ENCODE assay signal across 18 cellular contexts in the genomic region with DNA sequence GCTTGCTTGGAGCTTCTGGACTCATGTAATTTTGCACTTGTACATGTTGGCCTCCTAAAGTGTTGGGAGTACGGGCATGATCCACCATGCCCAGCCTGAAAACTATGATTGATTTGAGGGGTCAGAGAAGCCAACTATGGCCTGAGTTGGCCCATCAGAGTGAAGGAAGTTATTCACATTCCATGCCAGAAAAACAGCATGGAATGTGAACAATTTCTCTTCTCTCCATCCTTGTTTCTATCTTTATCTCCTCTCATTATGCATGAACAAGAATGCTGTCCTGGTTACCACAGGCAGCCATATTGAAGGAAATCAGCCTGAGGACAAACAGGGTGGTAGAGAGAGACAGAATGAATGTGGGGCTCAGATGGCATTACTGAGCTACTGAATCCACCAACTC. TPM values are rescaled to one million over a fixed set of nuclear protein-coding genes. Genes with fewer than 3 reads are reported as not detected.
DNase-seq lines count a peak whose midpoint lies in the region; ATAC-seq, FAIRE-seq and TF ChIP-seq lines count a peak whose summit lies in the region.
"Had no signal": no experiment of that assay in that cellular context is flagged by ENCODE, and none has a peak within 500 bp of the region (broad histone marks: within the 10 kb centered on the region; RNA-seq: fewer than 3 reads in every experiment).

No MANE protein-coding gene starts in this region.

- H3K4me3 ChIP-seq in HepG2 (replicated peaks in 1 of 3; ENCODE audit: insufficient read depth in 1 of 3, low read depth in 2 of 3, low read length in 3 of 3) (no peak overlapping the region), right lobe of liver (no peak overlapping the region), spleen (no peak overlapping the region)
- H3K4me3 ChIP-seq: breast epithelium, gastroesophageal sphincter, psoas muscle had no signal

- no peak for TF ChIP-seq RAD21 in HepG2 (CRISPR knock-in tag; IDR thresholded peaks at IDR 0.05)

- no peaks in the 10 kb centered on the region for H3K27me3 Mint-ChIP-seq in activated T-helper 2 cell treated with anti-CD3 and anti-CD28 coated beads, Interferon-gamma antibody, Interleukin-2, Interleukin-4, amounts not matched to agents 10 μg/mL and 5 μg/mL and 100 μg/mL, durations not matched to agents 14 hours and 24 hours and 36 hours (ENCODE audit: low read depth)

- H3K79me2 ChIP-seq in HepG2 (ENCODE audit: insufficient read depth, low read length): no peaks in the 10 kb centered on the region

- POLR2A ChIA-PET in HepG2 (lab: Yijun Ruan, JAX): no interaction called here

- no peak for FAIRE-seq in HepG2 (lab: Jason Lieb, UNC)

- H3K27ac ChIP-seq in HepG2 (ENCODE audit: extremely low read length, insufficient read depth, low read length) (no peak overlapping the region), right lobe of liver (no peak overlapping the region), spleen (peak overlapping the region in 7 of 8 donors; percentile 7 to 56 (median 42))
- H3K27ac ChIP-seq: breast epithelium, gastroesophageal sphincter, psoas muscle, VCaP had no signal

- 67% methylated on average over 1 of the region's 1 CpG for WGBS in HepG2 (ENCODE audit: low lambda C conversion rate)
- 56% methylated on average over 1 of the region's 1 CpG for WGBS in right lobe of liver (ENCODE audit: insufficient coverage, low coverage, low lambda C conversion rate, missing lambda C conversion rate)
- WGBS in spleen, 5 donors: 73 to 89% (median 81%) methylated on average over 1 of the region's 1 CpG

- TF ChIP-seq POLR2A in HepG2 (IDR thresholded peaks at IDR 0.05; ENCODE audit: insufficient read depth in 1 of 2, low read depth in 2 of 2, low read length in 2 of 2): no peak
- no peak for TF ChIP-seq POLR2A in right lobe of liver (IDR thresholded peaks at IDR 0.05)
- no peak for TF ChIP-seq POLR2A in spleen (IDR thresholded peaks at IDR 0.05)

- H3K36me3 Mint-ChIP-seq in activated T-helper 2 cell treated with anti-CD3 and anti-CD28 coated beads, Interferon-gamma antibody, Interleukin-2, Interleukin-4, amounts not matched to agents 10 μg/mL and 5 μg/mL and 100 μg/mL, durations not matched to agents 14 hours and 24 hours and 36 hours (ENCODE audit: low read depth): peaks cover 40% of the 10 kb centered on the region

- TF ChIP-seq EP300 in HepG2 (IDR thresholded peaks at IDR 0.05; ENCODE audit: low read depth in 2 of 2, low read length in 2 of 2): no peak
- no peak for TF ChIP-seq EP300 in HepG2 (CRISPR knock-in tag; IDR thresholded peaks at IDR 0.05; ENCODE audit: borderline replicate concordance)

- in situ Hi-C loops in HepG2 (cut with HindIII; ENCODE audit: extremely low pct_ligation_motif_present, low pct_unique_long_range_greater_than_20kb): no loop called here

- peaks cover 47% of the 10 kb centered on the region for H3K4me1 Mint-ChIP-seq in activated T-helper 2 cell treated with anti-CD3 and anti-CD28 coated beads, Interferon-gamma antibody, Interleukin-2, Interleukin-4, amounts not matched to agents 10 μg/mL and 5 μg/mL and 100 μg/mL, durations not matched to agents 14 hours and 24 hours and 36 hours (ENCODE audit: low read depth)

- CTCF ChIA-PET in HepG2 (lab: Yijun Ruan, JAX; ENCODE audit: low intra/inter-chr PET ratio, low total read pairs): no interaction called here

- no peak overlapping the region for H2AFZ ChIP-seq in HepG2 (ENCODE audit: low read length)

- no peaks in the 10 kb centered on the region for H4K20me1 ChIP-seq in HepG2 (ENCODE audit: insufficient read depth, low read length)

- peaks cover 11% of the 10 kb centered on the region for H3K9me3 Mint-ChIP-seq in activated T-helper 2 cell treated with anti-CD3 and anti-CD28 coated beads, Interferon-gamma antibody, Interleukin-2, Interleukin-4, amounts not matched to agents 10 μg/mL and 5 μg/mL and 100 μg/mL, durations not matched to agents 14 hours and 24 hours and 36 hours

- no peak overlapping the region for H3K9ac ChIP-seq in HepG2 (ENCODE audit: insufficient read depth, low read depth, low read length)

- H3K9me3 ChIP-seq in HepG2 (ENCODE audit: low read length): no peaks in the 10 kb centered on the region
- no peaks in the 10 kb centered on the region for H3K9me3 ChIP-seq in right lobe of liver
- peaks cover 0 to 7% (median 0%) of the 10 kb centered on the region in 8 donors for H3K9me3 ChIP-seq in spleen
- H3K9me3 ChIP-seq: breast epithelium, gastroesophageal sphincter, psoas muscle had no signal

- peak overlapping the region; percentile 42 for H3K27ac Mint-ChIP-seq in activated T-helper 2 cell treated with anti-CD3 and anti-CD28 coated beads, Interferon-gamma antibody, Interleukin-2, Interleukin-4, amounts not matched to agents 10 μg/mL and 5 μg/mL and 100 μg/mL, durations not matched to agents 14 hours and 24 hours and 36 hours

- TF ChIP-seq CTCF in HepG2 (CRISPR knock-in tag; IDR thresholded peaks at IDR 0.05): no peak
- TF ChIP-seq CTCF in right lobe of liver (IDR thresholded peaks at IDR 0.05): no peak
- TF ChIP-seq CTCF in spleen (IDR thresholded peaks at IDR 0.05 in 8 of 11, conservative IDR thresholded peaks at IDR 0.05 in 3 of 11): no peak

- H3K27me3 ChIP-seq in HepG2 (ENCODE audit: control insufficient read depth in 1 of 2, insufficient read depth in 2 of 2, low read length in 2 of 2): no peaks in the 10 kb centered on the region
- H3K27me3 ChIP-seq in right lobe of liver: no peaks in the 10 kb centered on the region
- H3K27me3 ChIP-seq in spleen (replicated peaks in 1 of 7): no peaks in the 10 kb centered on the region
- H3K27me3 ChIP-seq: breast epithelium, gastroesophageal sphincter had no signal

- BruUV-seq in HepG2 (replicated peaks; lab: Mats Ljungman, UMichigan): no TSS peak

- intact Hi-C loops in HepG2 (cut with micrococcal nuclease; ENCODE audit: unreplicated experiment): no loop called here
- intact Hi-C loops in right lobe of liver (cut with DNase I): no loop called here
- intact Hi-C loops in activated T-helper 2 cell treated with anti-CD3 and anti-CD28 coated beads, Interferon-gamma antibody, Interleukin-2, Interleukin-4, amounts not matched to agents 10 μg/mL and 5 μg/mL and 100 μg/mL, durations not matched to agents 14 hours and 24 hours and 36 hours (cut with micrococcal nuclease): no loop called here
- intact Hi-C loops in spleen (cut with DNase I; ENCODE audit: low total_unique reads): no loop called here

- DNase-seq in HepG2 (ENCODE audit: low spot score) (peak; percentile 9), right lobe of liver (no peak), foreskin melanocyte (peak; percentile 88), spleen (no peak), NCI-H1694 (lab: John Stamatoyannopoulos, UW) (no peak), NCI-H2227 treated with DMSO at 0.1 percent for 48 hours (lab: John Stamatoyannopoulos, UW) (no peak)
- no peak for DNase-seq in activated T-helper 2 cell treated with anti-CD3 and anti-CD28 coated beads, Interferon-gamma antibody, Interleukin-2, Interleukin-4, amounts not matched to agents 10 μg/mL and 5 μg/mL and 100 μg/mL, durations not matched to agents 14 hours and 24 hours and 36 hours (ENCODE audit: low spot score)
- no peak for DNase-seq in activated CD4-positive, CD25-positive, alpha-beta regulatory T cell (lab: John Stamatoyannopoulos, UW)
- DNase-seq: DMS79 treated with DMSO at 0.1 percent for 48 hours; effector CD8-positive, alpha-beta T cell; Kasumi-1; NCI-H1436; NCI-H446 treated with DMSO at 0.1 percent for 48 hours; psoas muscle; stimulated activated CD4-positive, alpha-beta T cell treated with anti-CD3 and anti-CD28 coated beads, Interleukin-2, amount 100 ng/mL, for 24 hours had no signal

- H3K4me1 ChIP-seq in HepG2 (ENCODE audit: insufficient read depth, low read length) (peaks cover 8% of the 10 kb centered on the region; the same call in 1 of the 2 replicates), right lobe of liver (no peaks in the 10 kb centered on the region), spleen (peaks cover 25 to 65% (median 44%) of the 10 kb centered on the region in 6 donors)
- H3K4me1 ChIP-seq: breast epithelium, gastroesophageal sphincter, psoas muscle had no signal

- H3K36me3 ChIP-seq in HepG2 (replicated peaks in 1 of 2; ENCODE audit: control insufficient read depth in 1 of 2, insufficient read depth in 2 of 2, low read length in 2 of 2): no peaks in the 10 kb centered on the region
- H3K36me3 ChIP-seq in right lobe of liver: no peaks in the 10 kb centered on the region
- no peaks in the 10 kb centered on the region for H3K36me3 ChIP-seq in spleen
- H3K36me3 ChIP-seq: breast epithelium, gastroesophageal sphincter had no signal

- no peak overlapping the region for H3K4me2 ChIP-seq in HepG2 (ENCODE audit: low read depth, low read length)

- ATAC-seq in HepG2 (no peak), right lobe of liver (no peak)
- ATAC-seq: gastroesophageal sphincter, psoas muscle had no signal

- H3K4me3 Mint-ChIP-seq in activated T-helper 2 cell treated with anti-CD3 and anti-CD28 coated beads, Interferon-gamma antibody, Interleukin-2, Interleukin-4, amounts not matched to agents 10 μg/mL and 5 μg/mL and 100 μg/mL, durations not matched to agents 14 hours and 24 hours and 36 hours (ENCODE audit: low read depth): no peak overlapping the region

RNA-seq across cellular contexts. Expression of gene CD226, which starts 3.5 kb away (rescaled TPM):
- total RNA-seq in HepG2 (2016; rRNA removed; fragmentation: Illumina TruSeq; extraction: Trizol) (0.15 and 0.77 TPM in 2 replicates), right lobe of liver (1 to 10 TPM in 5 of 6 experiments, under 1 TPM in 1; 0.68 to 3.8 (median 2.1) TPM), spleen (10 to 100 TPM; 23.4 to 51.4 (median 40.0) TPM)
- total RNA-seq in HepG2 (2016; cell fraction: cytosol; rRNA removed; fragmentation: Illumina TruSeq; extraction: Trizol; ENCODE audit: low read depth): 4.7 and 5.9 TPM in 2 replicates
- total RNA-seq in HepG2 (2016; cell fraction: insoluble cytoplasmic fraction; rRNA removed; fragmentation: Illumina TruSeq; extraction: Trizol): 0.10 and 0.63 TPM in 2 replicates
- 0.77 and 1.1 TPM in 2 replicates for total RNA-seq in HepG2 (2016; cell fraction: membrane; rRNA removed; fragmentation: Illumina TruSeq; extraction: Trizol)
- total RNA-seq in HepG2 (2016; cell fraction: nucleus; rRNA removed; fragmentation: Illumina TruSeq; extraction: Trizol): 1.7 TPM in 2 replicates
- polyA plus RNA-seq in HepG2 (2011; rRNA removed) (0.13 and 0.20 TPM in 2 replicates), spleen (1 to 10 TPM in 2 of 3 donors, under 1 TPM in 1; 0.91 to 1.8 (median 1.4) TPM)
- 0.05 and 0.10 TPM in 2 replicates for polyA plus RNA-seq in HepG2 (2011; cell fraction: cytosol; rRNA removed)
- 0.40 and 0.45 TPM in 2 replicates for polyA plus RNA-seq in HepG2 (2011; cell fraction: nucleus; rRNA removed)
- polyA plus RNA-seq in HepG2 (2012): 0.04 and 0.25 TPM in 2 replicates
- 0.02 TPM in 1 of 2 replicates, not detected in the other for polyA plus RNA-seq in HepG2 (2016; cell fraction: cytosol; fragmentation: Illumina TruSeq; extraction: Trizol; ENCODE audit: low read depth)
- 0.17 TPM in 1 of 2 replicates, not detected in the other for polyA plus RNA-seq in HepG2 (2016; cell fraction: insoluble cytoplasmic fraction; fragmentation: Illumina TruSeq; extraction: Trizol; ENCODE audit: low read depth)
- polyA plus RNA-seq in HepG2 (2016; cell fraction: membrane; fragmentation: Illumina TruSeq; extraction: Trizol; ENCODE audit: low read depth): 0.12 TPM in 1 of 2 replicates, not detected in the other
- polyA plus RNA-seq in HepG2 (2016; cell fraction: nucleus; fragmentation: Illumina TruSeq; extraction: Trizol; ENCODE audit: insufficient read depth, low read depth): 0.67 and 0.85 TPM in 2 replicates
- polyA minus RNA-seq in HepG2 (2011; rRNA and poly(A)+ RNA removed; ENCODE audit: low replicate concordance): 1.4 and 4.0 TPM in 2 replicates
- 0.79 TPM in 1 of 2 replicates, not detected in the other for polyA minus RNA-seq in HepG2 (2011; cell fraction: cytosol; rRNA and poly(A)+ RNA removed)
- polyA minus RNA-seq in HepG2 (2011; cell fraction: nucleus; rRNA and poly(A)+ RNA removed): 1.5 and 1.9 TPM in 2 replicates
- 81.5 and 85.3 TPM in 2 replicates for total RNA-seq in activated T-helper 2 cell treated with anti-CD3 and anti-CD28 coated beads, Interferon-gamma antibody, Interleukin-2, Interleukin-4, amounts not matched to agents 10 μg/mL and 5 μg/mL and 100 μg/mL, durations not matched to agents 14 hours and 24 hours and 36 hours

Comparison
In these comparisons a context has a peak if more than half of its experiments do, and no peak if none do; other contexts are left out.
1. DNase-seq: peak in HepG2 (single experiment) and foreskin melanocyte (single experiment); none in right lobe of liver (0 of 3), activated T-helper 2 cell treated with anti-CD3 and anti-CD28 coated beads, Interferon-gamma antibody, Interleukin-2, Interleukin-4, amounts not matched to agents 10 μg/mL and 5 μg/mL and 100 μg/mL, durations not matched to agents 14 hours and 24 hours and 36 hours (single experiment), spleen (single experiment), activated CD4-positive, CD25-positive, alpha-beta regulatory T cell (0 of 4), NCI-H1694 (single experiment) and NCI-H2227 treated with DMSO at 0.1 percent for 48 hours (single experiment).
2. H3K27ac ChIP-seq: peak in spleen (7 of 8); none in HepG2 (single experiment) and right lobe of liver (0 of 3).